ENCODE assay signal across 9 cellular contexts in genomic region chr2:23532311-23533013, GRCh38.
A peak's percentile ranks its signal among the peaks of the same experiment; 100 is the strongest.
DNase-seq lines count a peak whose midpoint lies in the region; ATAC-seq and TF ChIP-seq lines count a peak whose summit lies in the region.
"Had no signal": no experiment of that assay in that cellular context is flagged by ENCODE, and none has a peak within 500 bp of the region (broad histone marks: within the 10 kb centered on the region; RNA-seq: fewer than 3 reads in every experiment).

No MANE protein-coding gene starts in this region.

- H3K9me3 ChIP-seq in SJCRH30 (replicated peaks), result no peaks in the 10 kb centered on the region

- no peaks in the 10 kb centered on the region for H3K27me3 ChIP-seq in SJCRH30

- peak; percentile 42 for ATAC-seq in HG02588 (IDR thresholded peaks at IDR 0.05; ENCODE audit: unreplicated experiment)
- ATAC-seq: HCT116 had no signal

- peak; percentile 18 for DNase-seq in GM12865 (ENCODE audit: low read depth)
- peak; percentile 98 to 99 for DNase-seq in SJCRH30
- DNase-seq in caudate nucleus (lab: John Stamatoyannopoulos, UW), result peak in 11 of 61 donors; percentile 5 to 29 (median 16)
- peak; percentile 21 to 35 for DNase-seq in stimulated activated CD4-positive, alpha-beta T cell treated with anti-CD3 and anti-CD28 coated beads, Interleukin-4, amount 100 ng/mL, for 48 hours (ENCODE audit: low read depth in 2 of 2)
- no peak for DNase-seq in AG08396 (ENCODE audit: low spot score)
- DNase-seq in HuH-7 (ENCODE audit: low spot score), result no peak
- DNase-seq in SK-N-DZ (ENCODE audit: low spot score), result no peak

- no peaks in the 10 kb centered on the region for H3K36me3 ChIP-seq in SJCRH30

- H3K27ac ChIP-seq in SJCRH30 (peak overlapping the region; percentile 88), caudate nucleus (ENCODE audit: low read depth, low read length) (peak overlapping the region; percentile 13)

- peaks cover 39% of the 10 kb centered on the region for H3K4me1 ChIP-seq in SJCRH30

- no peak overlapping the region for H3K4me3 ChIP-seq in GM12865 (ENCODE audit: low read depth, low read length)
- peak overlapping the region; percentile 56 for H3K4me3 ChIP-seq in SJCRH30

- TF ChIP-seq CTCF in GM12865 (IDR thresholded peaks at IDR 0.05; ENCODE audit: insufficient read depth, low read depth, low read length, missing control alignments), result no peak

Comparison
In these comparisons a context has a peak if more than half of its experiments do, and no peak if none do; other contexts are left out.
1. DNase-seq: peak in GM12865 (single experiment), SJCRH30 (2 of 2) and stimulated activated CD4-positive, alpha-beta T cell treated with anti-CD3 and anti-CD28 coated beads, Interleukin-4, amount 100 ng/mL, for 48 hours (2 of 2); none in AG08396 (single experiment), HuH-7 (single experiment) and SK-N-DZ (single experiment).